In the genomic region with DNA sequence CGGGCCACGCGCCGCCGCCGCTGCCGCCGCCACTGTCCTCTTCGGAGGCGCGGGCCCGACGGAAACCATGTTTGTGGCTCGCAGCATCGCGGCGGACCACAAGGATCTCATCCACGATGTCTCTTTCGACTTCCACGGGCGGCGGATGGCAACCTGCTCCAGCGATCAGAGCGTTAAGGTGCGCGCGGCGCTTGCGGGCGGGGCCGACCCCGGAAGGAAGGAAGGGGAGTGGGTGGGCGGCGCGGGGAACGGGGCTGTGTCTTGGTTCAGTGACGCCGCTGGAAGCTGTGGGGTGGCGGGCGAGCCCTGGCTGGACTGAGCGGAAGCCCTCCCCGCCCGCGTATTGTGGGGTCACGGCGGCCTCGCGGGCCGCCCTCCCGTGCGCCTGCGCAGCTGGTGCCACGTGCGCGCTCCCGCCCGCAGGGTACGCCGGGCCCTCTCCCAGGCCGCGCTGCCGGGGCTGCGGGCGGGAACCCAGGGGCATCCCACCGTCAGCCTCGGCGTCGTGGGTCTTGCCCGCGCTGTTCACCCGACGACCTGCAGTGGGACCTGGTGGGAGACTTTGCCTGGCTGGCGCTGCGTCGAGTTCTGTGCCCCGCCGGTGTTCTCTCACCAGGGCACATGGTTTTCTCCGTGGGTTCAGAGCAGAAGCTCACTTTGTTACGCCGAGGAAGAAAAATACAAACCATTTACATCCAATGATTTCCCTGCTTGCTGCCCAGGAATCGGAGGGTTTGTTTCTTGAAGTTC, we compare ENCODE assay signal across 8 cellular contexts.
A peak's percentile ranks its signal among the peaks of the same experiment; 100 is the strongest.
DNase-seq lines count a peak whose midpoint lies in the region; ATAC-seq and TF ChIP-seq lines count a peak whose summit lies in the region.

No MANE protein-coding gene starts in this region.

- H3K4me3 ChIP-seq in ACC112 (ENCODE audit: low read depth, low read length) (peak overlapping the region; percentile 89), skin epidermis (peak overlapping the region; percentile 41 to 72 (median 59))

- H3K79me2 ChIP-seq in ACC112 (ENCODE audit: control insufficient read depth, insufficient read depth, low read length, unreplicated experiment) = peaks cover 49% of the 10 kb centered on the region

- peak overlapping the region; percentile 87 for H3K27ac ChIP-seq in ACC112 (ENCODE audit: low read depth, low read length)
- H3K27ac ChIP-seq in VCaP = peak overlapping the region; percentile 88
- peak overlapping the region; percentile 68 to 99 (median 93) for H3K27ac ChIP-seq in skin epidermis

- peak; percentile 94 for DNase-seq in NCI-H2171 treated with DMSO at 0.1 percent for 48 hours (lab: John Stamatoyannopoulos, UW)
- peak; percentile 60 to 91 for DNase-seq in T47D (ENCODE audit: low read depth in 1 of 2, low spot score in 1 of 2)
- peak; percentile 90 for DNase-seq in iPS-NIHi11 (ENCODE audit: low spot score)

- H2AFZ ChIP-seq in ACC112 (ENCODE audit: low read length, unreplicated experiment) = peak overlapping the region; percentile 86

- H3K27me3 ChIP-seq in ACC112 (ENCODE audit: insufficient read depth, low read length) = no peaks in the 10 kb centered on the region

- in situ Hi-C loops in T47D (cut with HindIII; ENCODE audit: low pct_unique_long_range_greater_than_20kb, low sequenced_read_pairs) = no loop called here

- no peak for TF ChIP-seq CTCF in VCaP (conservative IDR thresholded peaks at IDR 0.05)

- peaks cover 27% of the 10 kb centered on the region for H3K4me1 ChIP-seq in ACC112 (ENCODE audit: control insufficient read depth, insufficient read depth, low read length, unreplicated experiment)

- peaks cover 21% of the 10 kb centered on the region for H3K36me3 ChIP-seq in ACC112 (ENCODE audit: insufficient read depth, low read length)

- ATAC-seq in GM18861 (IDR thresholded peaks at IDR 0.05; ENCODE audit: unreplicated experiment) (peak; percentile 61), HG03066 (IDR thresholded peaks at IDR 0.05; ENCODE audit: low read depth, unreplicated experiment) (peak; percentile 61)

Comparison
In these comparisons a context has a peak if more than half of its experiments do, and no peak if none do; other contexts are left out.
1. Peak in every context shown above with its lines: DNase-seq, ATAC-seq, H3K4me3 ChIP-seq and H3K27ac ChIP-seq.